Comparison of ENCODE assay signal across 15 cellular contexts in genomic region chr9:104875897-104876296, GRCh38.
"Had no signal": no experiment of that assay in that cellular context is flagged by ENCODE, and none has a peak within 500 bp of the region (broad histone marks: within the 10 kb centered on the region; RNA-seq: fewer than 3 reads in every experiment).

No MANE protein-coding gene starts in this region.

- DNase-seq: effector memory CD8-positive, alpha-beta T cell; esophagus squamous epithelium; foreskin fibroblast; head of caudate nucleus; left colon; natural killer cell; nucleus accumbens; ovary; right cardiac atrium; stimulated activated CD4-positive, alpha-beta T cell treated with anti-CD3 and anti-CD28 coated beads, Interleukin-2, amount 100 ng/mL, for 48 hours; stimulated activated naive CD4-positive, alpha-beta T cell treated with Interleukin-2 at 50 U/mL for 16 hours; thyroid gland had no signal

- H3K27ac ChIP-seq: esophagus squamous epithelium, hepatocyte, ovary, suprapubic skin, thyroid gland had no signal

- H3K4me3 ChIP-seq: esophagus squamous epithelium, hepatocyte, ovary, smooth muscle cell, suprapubic skin, thyroid gland had no signal

- H3K4me2 ChIP-seq: hepatocyte, smooth muscle cell had no signal

- H3K9me3 ChIP-seq: esophagus squamous epithelium, ovary, suprapubic skin, thyroid gland had no signal

- H2AFZ ChIP-seq: hepatocyte had no signal

- H3K27me3 ChIP-seq: esophagus squamous epithelium, hepatocyte, ovary, suprapubic skin, thyroid gland had no signal

- H3K36me3 ChIP-seq: ovary had no signal

- ATAC-seq: effector memory CD8-positive, alpha-beta T cell; left colon; natural killer cell; right cardiac atrium had no signal
